In genomic region chr6:33289784-33290315, GRCh38 we compare ENCODE assay signal across 8 cellular contexts. TPM values are rescaled to one million over a fixed set of nuclear protein-coding genes. Genes with fewer than 3 reads are reported as not detected.
A peak's percentile ranks its signal among the peaks of the same experiment; 100 is the strongest.
DNase-seq lines count a peak whose midpoint lies in the region; ATAC-seq and TF ChIP-seq lines count a peak whose summit lies in the region.

No MANE protein-coding gene starts in this region.

- H3K27ac ChIP-seq in ACC112 (ENCODE audit: low read depth, low read length) (peak overlapping the region; percentile 8; the same call in 1 of the 2 replicates), smooth muscle cell (ENCODE audit: low read depth) (peak overlapping the region; percentile 36)

- peaks cover 18% of the 10 kb centered on the region for H3F3A ChIP-seq in smooth muscle cell (ENCODE audit: low read depth)

- H3K9me3 ChIP-seq in T-helper 17 cell (ENCODE audit: control insufficient read depth, low read length, poor library complexity, severe bottlenecking) (no peaks in the 10 kb centered on the region), smooth muscle cell (replicated peaks; ENCODE audit: low read depth) (no peaks in the 10 kb centered on the region)

- H3K79me2 ChIP-seq in ACC112 (ENCODE audit: control insufficient read depth, insufficient read depth, low read length, unreplicated experiment), result peaks cover 32% of the 10 kb centered on the region
- H3K79me2 ChIP-seq in smooth muscle cell (ENCODE audit: low read depth), result peaks cover 40% of the 10 kb centered on the region

- H3K36me3 ChIP-seq in ACC112 (ENCODE audit: insufficient read depth, low read length) (peaks cover under 1% of the 10 kb centered on the region; the same call in 1 of the 2 replicates), smooth muscle cell (ENCODE audit: low read depth) (no peaks in the 10 kb centered on the region)

- H3K4me1 ChIP-seq in ACC112 (ENCODE audit: control insufficient read depth, insufficient read depth, low read length, unreplicated experiment) (peaks cover 10% of the 10 kb centered on the region), smooth muscle cell (ENCODE audit: low read depth) (peaks cover 13% of the 10 kb centered on the region)

- 5% methylated on average over 14 of the region's 14 CpGs for WGBS in smooth muscle cell (ENCODE audit: low lambda C conversion rate)

- H3K4me3 Mint-ChIP-seq in T-helper 17 cell (peak overlapping the region; percentile 100), glutamatergic neuron (ENCODE audit: unreplicated experiment) (peak overlapping the region; percentile 91)

- peak overlapping the region; percentile 83 for H3K9ac ChIP-seq in smooth muscle cell (ENCODE audit: low read depth)

- H3K4me2 ChIP-seq in smooth muscle cell, result peak overlapping the region; percentile 94

- peak overlapping the region; percentile 97 for H3K4me3 ChIP-seq in ACC112 (ENCODE audit: low read depth, low read length)
- peak overlapping the region; percentile 70 for H3K4me3 ChIP-seq in smooth muscle cell

- H4K20me1 ChIP-seq in smooth muscle cell (ENCODE audit: low read depth), result no peaks in the 10 kb centered on the region

- H2AFZ ChIP-seq in ACC112 (ENCODE audit: low read length, unreplicated experiment) (peak overlapping the region; percentile 91), smooth muscle cell (ENCODE audit: low read depth) (peak overlapping the region; percentile 91)

- ATAC-seq in GM21529 (IDR thresholded peaks at IDR 0.05; ENCODE audit: unreplicated experiment), result peak; percentile 11
- ATAC-seq in T-helper 17 cell, result peak; percentile 29

- peaks cover 5% of the 10 kb centered on the region for H3K36me3 Mint-ChIP-seq in T-helper 17 cell (ENCODE audit: low read depth)
- no peaks in the 10 kb centered on the region for H3K36me3 Mint-ChIP-seq in glutamatergic neuron (ENCODE audit: unreplicated experiment)

- no peaks in the 10 kb centered on the region for H3K27me3 Mint-ChIP-seq in T-helper 17 cell
- H3K27me3 Mint-ChIP-seq in glutamatergic neuron (ENCODE audit: unreplicated experiment), result peaks cover 8% of the 10 kb centered on the region

- no peak for DNase-seq in T-helper 17 cell
- no peak for DNase-seq in glutamatergic neuron
- DNase-seq in smooth muscle cell (lab: John Stamatoyannopoulos, UW; ENCODE audit: unreplicated experiment), result no peak
- no peak for DNase-seq in iPS-NIHi7 (ENCODE audit: extremely low spot score)
- no peak for DNase-seq in DMS79 (lab: John Stamatoyannopoulos, UW)
- DNase-seq in AG08396 (ENCODE audit: low spot score), result no peak

- TF ChIP-seq CTCF in glutamatergic neuron (IDR thresholded peaks at IDR 0.05; ENCODE audit: partially characterized antibody, unreplicated experiment), result no peak
- no peak for TF ChIP-seq CTCF in smooth muscle cell (IDR thresholded peaks at IDR 0.05; ENCODE audit: borderline replicate concordance, insufficient read depth, poor library complexity, severe bottlenecking)

- peaks cover 29% of the 10 kb centered on the region for H3K4me1 Mint-ChIP-seq in T-helper 17 cell
- H3K4me1 Mint-ChIP-seq in glutamatergic neuron (ENCODE audit: low read depth, unreplicated experiment), result peaks cover 15% of the 10 kb centered on the region

- H3K9me3 Mint-ChIP-seq in glutamatergic neuron (ENCODE audit: unreplicated experiment), result no peaks in the 10 kb centered on the region

- H3K27ac Mint-ChIP-seq in T-helper 17 cell (peak overlapping the region; percentile 98), glutamatergic neuron (ENCODE audit: unreplicated experiment) (peak overlapping the region; percentile 6)

- H3K27me3 ChIP-seq in ACC112 (ENCODE audit: insufficient read depth, low read length), result no peaks in the 10 kb centered on the region
- H3K27me3 ChIP-seq in smooth muscle cell (ENCODE audit: low read depth), result no peaks in the 10 kb centered on the region

RNA-seq across cellular contexts. Expression of gene PFDN6, which starts 0.4 kb away (rescaled TPM):
- total RNA-seq in T-helper 17 cell (10 to 100 TPM; 16.5 to 25.7 TPM), glutamatergic neuron (ENCODE audit: unreplicated experiment) (69.7 TPM), smooth muscle cell (21.4 and 33.8 TPM in 2 replicates)
- 23.1 and 24.0 TPM in 2 replicates for polyA plus RNA-seq in smooth muscle cell

RNA-seq across cellular contexts. Expression of gene WDR46, which starts 0.8 kb away (rescaled TPM):
- total RNA-seq in T-helper 17 cell (10 to 100 TPM; 32.1 to 38.6 TPM), glutamatergic neuron (ENCODE audit: unreplicated experiment) (48.3 TPM), smooth muscle cell (52.5 and 67.9 TPM in 2 replicates)
- 69.9 and 78.6 TPM in 2 replicates for polyA plus RNA-seq in smooth muscle cell

RNA-seq across cellular contexts. Expression of gene RGL2, which starts 8.9 kb away (rescaled TPM):
- total RNA-seq in T-helper 17 cell (10 to 100 TPM; 42.1 to 56.2 TPM), glutamatergic neuron (ENCODE audit: unreplicated experiment) (61.3 TPM), smooth muscle cell (21.8 and 31.9 TPM in 2 replicates)
- 55.6 and 58.7 TPM in 2 replicates for polyA plus RNA-seq in smooth muscle cell

RNA-seq across cellular contexts. Expression of gene B3GALT4, which starts 12.9 kb away (rescaled TPM):
- total RNA-seq in T-helper 17 cell (10 to 100 TPM; 10.1 to 13.0 TPM), glutamatergic neuron (ENCODE audit: unreplicated experiment) (8.6 TPM), smooth muscle cell (2.9 and 4.6 TPM in 2 replicates)
- 6.1 and 14.6 TPM in 2 replicates for polyA plus RNA-seq in smooth muscle cell

RNA-seq across cellular contexts. Expression of gene RPS18, which starts 18.0 kb away (rescaled TPM):
- total RNA-seq in T-helper 17 cell, result 1,000 to 10,000 TPM; 4,373 to 4,641 TPM
- total RNA-seq in glutamatergic neuron (ENCODE audit: unreplicated experiment), result 1,024 TPM
- 2,939 and 3,261 TPM in 2 replicates for total RNA-seq in smooth muscle cell
- 1,790 and 1,848 TPM in 2 replicates for polyA plus RNA-seq in smooth muscle cell
